Comparison of ENCODE assay signal across 1 cellular context in the genomic region with DNA sequence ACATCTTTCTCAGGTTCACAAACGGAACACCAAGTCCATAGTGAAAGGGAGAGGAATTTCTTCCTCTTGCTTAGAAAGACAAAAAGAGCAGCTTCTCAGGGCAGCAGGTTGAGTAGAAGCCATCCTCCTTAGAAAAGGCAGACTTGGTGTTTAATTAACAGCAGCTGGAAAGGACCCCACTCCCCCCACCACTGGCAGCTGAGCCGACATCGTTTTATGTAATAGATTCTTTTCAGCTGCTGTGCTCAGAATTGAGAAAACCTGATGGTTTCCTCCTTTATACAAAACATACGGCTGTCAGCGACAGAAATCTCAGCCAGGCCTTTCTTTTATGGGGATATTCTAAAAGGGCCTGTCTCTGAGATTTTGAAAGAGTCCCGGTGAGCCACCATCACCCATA.
TF ChIP-seq lines count a peak whose summit lies in the region.

No MANE protein-coding gene starts in this region.

TF ChIP-seq in WTC11, 78 proteins besides CTCF, POLR2A, EP300 and RAD21 (continued from another document):
- TF ChIP-seq, protein P1, sequence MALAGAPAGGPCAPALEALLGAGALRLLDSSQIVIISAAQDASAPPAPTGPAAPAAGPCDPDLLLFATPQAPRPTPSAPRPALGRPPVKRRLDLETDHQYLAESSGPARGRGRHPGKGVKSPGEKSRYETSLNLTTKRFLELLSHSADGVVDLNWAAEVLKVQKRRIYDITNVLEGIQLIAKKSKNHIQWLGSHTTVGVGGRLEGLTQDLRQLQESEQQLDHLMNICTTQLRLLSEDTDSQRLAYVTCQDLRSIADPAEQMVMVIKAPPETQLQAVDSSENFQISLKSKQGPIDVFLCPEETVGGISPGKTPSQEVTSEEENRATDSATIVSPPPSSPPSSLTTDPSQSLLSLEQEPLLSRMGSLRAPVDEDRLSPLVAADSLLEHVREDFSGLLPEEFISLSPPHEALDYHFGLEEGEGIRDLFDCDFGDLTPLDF (CRISPR knock-in tag; IDR thresholded peaks at IDR 0.05): no peak
- TF ChIP-seq NR1H2 (CRISPR knock-in tag; IDR thresholded peaks at IDR 0.05) (no peak), ESRRA (CRISPR knock-in tag; IDR thresholded peaks at IDR 0.05; ENCODE audit: borderline replicate concordance) (no peak), ZNF263 (CRISPR knock-in tag; IDR thresholded peaks at IDR 0.05; ENCODE audit: low read depth) (no peak), OVOL2 (CRISPR knock-in tag; IDR thresholded peaks at IDR 0.05; ENCODE audit: borderline replicate concordance) (no peak), FOXJ3 (CRISPR knock-in tag; IDR thresholded peaks at IDR 0.05; ENCODE audit: borderline replicate concordance) (no peak)
- TF ChIP-seq, protein P2, sequence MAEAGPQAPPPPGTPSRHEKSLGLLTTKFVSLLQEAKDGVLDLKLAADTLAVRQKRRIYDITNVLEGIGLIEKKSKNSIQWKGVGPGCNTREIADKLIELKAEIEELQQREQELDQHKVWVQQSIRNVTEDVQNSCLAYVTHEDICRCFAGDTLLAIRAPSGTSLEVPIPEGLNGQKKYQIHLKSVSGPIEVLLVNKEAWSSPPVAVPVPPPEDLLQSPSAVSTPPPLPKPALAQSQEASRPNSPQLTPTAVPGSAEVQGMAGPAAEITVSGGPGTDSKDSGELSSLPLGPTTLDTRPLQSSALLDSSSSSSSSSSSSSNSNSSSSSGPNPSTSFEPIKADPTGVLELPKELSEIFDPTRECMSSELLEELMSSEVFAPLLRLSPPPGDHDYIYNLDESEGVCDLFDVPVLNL (CRISPR knock-in tag; IDR thresholded peaks at IDR 0.05; ENCODE audit: borderline replicate concordance, low read depth): no peak
- TF ChIP-seq, protein P3, sequence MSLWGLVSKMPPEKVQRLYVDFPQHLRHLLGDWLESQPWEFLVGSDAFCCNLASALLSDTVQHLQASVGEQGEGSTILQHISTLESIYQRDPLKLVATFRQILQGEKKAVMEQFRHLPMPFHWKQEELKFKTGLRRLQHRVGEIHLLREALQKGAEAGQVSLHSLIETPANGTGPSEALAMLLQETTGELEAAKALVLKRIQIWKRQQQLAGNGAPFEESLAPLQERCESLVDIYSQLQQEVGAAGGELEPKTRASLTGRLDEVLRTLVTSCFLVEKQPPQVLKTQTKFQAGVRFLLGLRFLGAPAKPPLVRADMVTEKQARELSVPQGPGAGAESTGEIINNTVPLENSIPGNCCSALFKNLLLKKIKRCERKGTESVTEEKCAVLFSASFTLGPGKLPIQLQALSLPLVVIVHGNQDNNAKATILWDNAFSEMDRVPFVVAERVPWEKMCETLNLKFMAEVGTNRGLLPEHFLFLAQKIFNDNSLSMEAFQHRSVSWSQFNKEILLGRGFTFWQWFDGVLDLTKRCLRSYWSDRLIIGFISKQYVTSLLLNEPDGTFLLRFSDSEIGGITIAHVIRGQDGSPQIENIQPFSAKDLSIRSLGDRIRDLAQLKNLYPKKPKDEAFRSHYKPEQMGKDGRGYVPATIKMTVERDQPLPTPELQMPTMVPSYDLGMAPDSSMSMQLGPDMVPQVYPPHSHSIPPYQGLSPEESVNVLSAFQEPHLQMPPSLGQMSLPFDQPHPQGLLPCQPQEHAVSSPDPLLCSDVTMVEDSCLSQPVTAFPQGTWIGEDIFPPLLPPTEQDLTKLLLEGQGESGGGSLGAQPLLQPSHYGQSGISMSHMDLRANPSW (CRISPR knock-in tag; conservative IDR thresholded peaks at IDR 0.05; ENCODE audit: low read depth): no peak
- TF ChIP-seq, protein P4, sequence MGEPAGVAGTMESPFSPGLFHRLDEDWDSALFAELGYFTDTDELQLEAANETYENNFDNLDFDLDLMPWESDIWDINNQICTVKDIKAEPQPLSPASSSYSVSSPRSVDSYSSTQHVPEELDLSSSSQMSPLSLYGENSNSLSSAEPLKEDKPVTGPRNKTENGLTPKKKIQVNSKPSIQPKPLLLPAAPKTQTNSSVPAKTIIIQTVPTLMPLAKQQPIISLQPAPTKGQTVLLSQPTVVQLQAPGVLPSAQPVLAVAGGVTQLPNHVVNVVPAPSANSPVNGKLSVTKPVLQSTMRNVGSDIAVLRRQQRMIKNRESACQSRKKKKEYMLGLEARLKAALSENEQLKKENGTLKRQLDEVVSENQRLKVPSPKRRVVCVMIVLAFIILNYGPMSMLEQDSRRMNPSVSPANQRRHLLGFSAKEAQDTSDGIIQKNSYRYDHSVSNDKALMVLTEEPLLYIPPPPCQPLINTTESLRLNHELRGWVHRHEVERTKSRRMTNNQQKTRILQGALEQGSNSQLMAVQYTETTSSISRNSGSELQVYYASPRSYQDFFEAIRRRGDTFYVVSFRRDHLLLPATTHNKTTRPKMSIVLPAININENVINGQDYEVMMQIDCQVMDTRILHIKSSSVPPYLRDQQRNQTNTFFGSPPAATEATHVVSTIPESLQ (CRISPR knock-in tag; IDR thresholded peaks at IDR 0.05): no peak
- TF ChIP-seq, protein P5, sequence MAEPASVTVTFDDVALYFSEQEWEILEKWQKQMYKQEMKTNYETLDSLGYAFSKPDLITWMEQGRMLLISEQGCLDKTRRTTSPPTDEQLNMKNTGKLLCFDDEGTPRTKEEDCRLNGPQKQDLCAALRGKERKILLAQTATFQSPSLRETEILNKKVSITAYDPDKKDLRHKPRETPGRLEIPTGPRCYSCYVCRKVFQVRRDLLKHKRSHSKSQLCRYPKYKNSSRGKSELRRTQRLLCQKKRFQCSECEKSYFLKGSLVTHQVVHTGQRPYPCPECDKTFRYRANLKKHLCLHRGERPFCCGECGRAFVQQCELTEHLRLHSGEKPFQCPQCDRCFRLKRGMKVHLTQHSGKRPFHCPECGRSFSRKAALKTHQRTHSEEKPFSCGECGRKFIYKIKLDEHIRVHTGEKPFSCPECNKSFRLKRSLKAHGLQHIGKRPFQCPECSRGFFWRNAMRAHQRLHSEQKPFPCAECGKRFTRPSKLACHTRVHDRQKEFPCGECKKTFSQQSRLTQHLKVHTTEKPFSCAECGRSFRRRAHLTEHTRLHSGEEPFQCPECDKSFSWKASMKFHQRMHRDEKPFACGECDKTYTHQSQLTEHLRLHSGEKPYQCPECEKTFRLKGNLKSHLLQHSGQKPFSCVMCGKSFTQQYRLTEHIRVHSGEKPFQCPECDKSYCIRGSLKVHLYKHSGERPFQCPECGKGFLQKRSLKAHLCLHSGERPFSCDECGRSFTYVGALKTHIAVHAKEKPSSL (CRISPR knock-in tag; conservative IDR thresholded peaks at IDR 0.05): no peak
- TF ChIP-seq, protein P6, sequence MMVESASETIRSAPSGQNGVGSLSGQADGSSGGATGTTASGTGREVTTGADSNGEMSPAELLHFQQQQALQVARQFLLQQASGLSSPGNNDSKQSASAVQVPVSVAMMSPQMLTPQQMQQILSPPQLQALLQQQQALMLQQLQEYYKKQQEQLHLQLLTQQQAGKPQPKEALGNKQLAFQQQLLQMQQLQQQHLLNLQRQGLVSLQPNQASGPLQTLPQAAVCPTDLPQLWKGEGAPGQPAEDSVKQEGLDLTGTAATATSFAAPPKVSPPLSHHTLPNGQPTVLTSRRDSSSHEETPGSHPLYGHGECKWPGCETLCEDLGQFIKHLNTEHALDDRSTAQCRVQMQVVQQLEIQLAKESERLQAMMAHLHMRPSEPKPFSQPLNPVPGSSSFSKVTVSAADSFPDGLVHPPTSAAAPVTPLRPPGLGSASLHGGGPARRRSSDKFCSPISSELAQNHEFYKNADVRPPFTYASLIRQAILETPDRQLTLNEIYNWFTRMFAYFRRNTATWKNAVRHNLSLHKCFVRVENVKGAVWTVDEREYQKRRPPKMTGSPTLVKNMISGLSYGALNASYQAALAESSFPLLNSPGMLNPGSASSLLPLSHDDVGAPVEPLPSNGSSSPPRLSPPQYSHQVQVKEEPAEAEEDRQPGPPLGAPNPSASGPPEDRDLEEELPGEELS (CRISPR knock-in tag; IDR thresholded peaks at IDR 0.05): no peak
